In genomic region chr9:36191696-36192095, GRCh38 we compare ENCODE assay signal across 8 cellular contexts. TPM values are rescaled to one million over a fixed set of nuclear protein-coding genes. Genes with fewer than 3 reads are reported as not detected.
A peak's percentile ranks its signal among the peaks of the same experiment; 100 is the strongest.
DNase-seq lines count a peak whose midpoint lies in the region; ATAC-seq and TF ChIP-seq lines count a peak whose summit lies in the region.

No MANE protein-coding gene starts in this region.

- TF ChIP-seq RAD21 in neural cell (conservative IDR thresholded peaks at IDR 0.05): no peak

- H4K20me1 ChIP-seq in neural cell (ENCODE audit: insufficient read depth): no peaks in the 10 kb centered on the region

- H3K27me3 ChIP-seq in CD4-positive, alpha-beta T cell (ENCODE audit: control insufficient read depth, insufficient read depth, low read length): no peaks in the 10 kb centered on the region
- H3K27me3 ChIP-seq in dorsolateral prefrontal cortex (no peaks in the 10 kb centered on the region), neural cell (ENCODE audit: insufficient read depth, low read depth, low read length) (no peaks in the 10 kb centered on the region)

- no peaks in the 10 kb centered on the region for H3F3A ChIP-seq in neural cell (ENCODE audit: insufficient read depth, low read length, poor library complexity, severe bottlenecking)

- H3K4me3 ChIP-seq in dorsolateral prefrontal cortex: peak overlapping the region; percentile 68 to 100 (median 93)
- peak overlapping the region; percentile 80 for H3K4me3 ChIP-seq in neural cell (ENCODE audit: low read length)

- H3K36me3 ChIP-seq in neural cell (ENCODE audit: insufficient read depth, low read length): no peaks in the 10 kb centered on the region

- H3K9me2 ChIP-seq in neural cell (ENCODE audit: insufficient read depth, low read length): no peaks in the 10 kb centered on the region

- H2AFZ ChIP-seq in neural cell (ENCODE audit: low read depth, low read length): no peak overlapping the region

- TF ChIP-seq EP300 in neural cell (conservative IDR thresholded peaks at IDR 0.05; ENCODE audit: poor library complexity, severe bottlenecking): no peak

- peaks cover 26% of the 10 kb centered on the region for H3K36me3 Mint-ChIP-seq in CD4-positive, alpha-beta T cell (ENCODE audit: low read depth)

- intact Hi-C loops in CD4-positive, alpha-beta T cell (cut with DNase I, micrococcal nuclease): loop anchor here (2.0 to 5.0 kb wide), 5 partner anchors 66 to 381 kb away; partner anchors contain the start of genes GNE (in 2 of the 2), MELK (in 1 of the 2) and RNF38 (in 1 of the 2)
- intact Hi-C loops in dorsolateral prefrontal cortex (cut with DNase I): loop anchor here (2.0 to 10.0 kb wide), 3 partner anchors 67 to 157 kb away; partner anchors contain the start of genes GNE (in 1 of the 2) and RECK (in 1 of the 2)

- ATAC-seq in CD4-positive, alpha-beta T cell (ENCODE audit: poor library complexity): no peak
- ATAC-seq in GM19324 (IDR thresholded peaks at IDR 0.05; ENCODE audit: low FRiP score, unreplicated experiment) (no peak), HG03095 (IDR thresholded peaks at IDR 0.05; ENCODE audit: unreplicated experiment) (no peak)

- peak overlapping the region; percentile 93 for H3K4me3 Mint-ChIP-seq in CD4-positive, alpha-beta T cell

- peak overlapping the region; percentile 79 for H3K9ac ChIP-seq in neural cell (ENCODE audit: low read length)

- H3K4me1 Mint-ChIP-seq in CD4-positive, alpha-beta T cell (ENCODE audit: low read depth): peaks cover 48% of the 10 kb centered on the region

- no peaks in the 10 kb centered on the region for H3K27me3 Mint-ChIP-seq in CD4-positive, alpha-beta T cell

- no peak overlapping the region for H3K27ac ChIP-seq in CD4-positive, alpha-beta T cell (ENCODE audit: low read depth, low read length)
- H3K27ac ChIP-seq in dorsolateral prefrontal cortex: peak overlapping the region in 25 of 59 donors; percentile 1 to 98 (median 93)
- peak overlapping the region; percentile 82 for H3K27ac ChIP-seq in neural cell (ENCODE audit: low read length)

- peaks cover 38% of the 10 kb centered on the region for H3K79me2 ChIP-seq in neural cell (replicated peaks; ENCODE audit: insufficient read depth, low read length)

- H3K9me3 Mint-ChIP-seq in CD4-positive, alpha-beta T cell: no peaks in the 10 kb centered on the region

- DNase-seq in CD4-positive, alpha-beta T cell: no peak
- peak; percentile 18 for DNase-seq in NAMALWA (ENCODE audit: low spot score)
- no peak for DNase-seq in dorsolateral prefrontal cortex
- no peak for DNase-seq in COR-L47 (lab: John Stamatoyannopoulos, UW)
- DNase-seq in SHP77 treated with DMSO at 0.1 percent for 48 hours (lab: John Stamatoyannopoulos, UW): no peak

- no peaks in the 10 kb centered on the region for H3K9me3 ChIP-seq in CD4-positive, alpha-beta T cell (ENCODE audit: control insufficient read depth, low read length)
- no peaks in the 10 kb centered on the region for H3K9me3 ChIP-seq in neural cell (ENCODE audit: low read length)

- peak overlapping the region; percentile 96 for H3K4me2 ChIP-seq in neural cell (ENCODE audit: low read length)

- POLR2A ChIA-PET in CD4-positive, alpha-beta T cell (lab: Charles Lee): interaction anchor here (1.3 to 3.0 kb wide), 5 partner anchors 8 to 66 kb away, joined by 3 to 17 read pairs (median 16); partner anchors contain the start of gene GNE

- peak overlapping the region; percentile 81 for H3K27ac Mint-ChIP-seq in CD4-positive, alpha-beta T cell

- TF ChIP-seq CTCF in CD4-positive, alpha-beta T cell (IDR thresholded peaks at IDR 0.05): no peak
- TF ChIP-seq CTCF in dorsolateral prefrontal cortex (IDR thresholded peaks at IDR 0.05 in 54 of 56, conservative IDR thresholded peaks at IDR 0.05 in 2 of 56; ENCODE audit: low read depth in 1 of 56, partially characterized antibody in 56 of 56): no peak
- no peak for TF ChIP-seq CTCF in neural cell (IDR thresholded peaks at IDR 0.05; ENCODE audit: poor library complexity, severe bottlenecking)

- CTCF ChIA-PET in CD4-positive, alpha-beta T cell (lab: Charles Lee): interaction anchor here (1.0 to 3.4 kb wide), 4 partner anchors 11 to 137 kb away, joined by 3 to 20 read pairs (median 8); no protein-coding TSS in a partner anchor

TF ChIP-seq in neural cell, 6 proteins besides CTCF, POLR2A, EP300 and RAD21:
- no peak for TF ChIP-seq MXI1 (conservative IDR thresholded peaks at IDR 0.05; ENCODE audit: poor library complexity, severe bottlenecking)
- TF ChIP-seq TAF1 (IDR thresholded peaks at IDR 0.05; ENCODE audit: low read depth): no peak
- TF ChIP-seq, protein P1, sequence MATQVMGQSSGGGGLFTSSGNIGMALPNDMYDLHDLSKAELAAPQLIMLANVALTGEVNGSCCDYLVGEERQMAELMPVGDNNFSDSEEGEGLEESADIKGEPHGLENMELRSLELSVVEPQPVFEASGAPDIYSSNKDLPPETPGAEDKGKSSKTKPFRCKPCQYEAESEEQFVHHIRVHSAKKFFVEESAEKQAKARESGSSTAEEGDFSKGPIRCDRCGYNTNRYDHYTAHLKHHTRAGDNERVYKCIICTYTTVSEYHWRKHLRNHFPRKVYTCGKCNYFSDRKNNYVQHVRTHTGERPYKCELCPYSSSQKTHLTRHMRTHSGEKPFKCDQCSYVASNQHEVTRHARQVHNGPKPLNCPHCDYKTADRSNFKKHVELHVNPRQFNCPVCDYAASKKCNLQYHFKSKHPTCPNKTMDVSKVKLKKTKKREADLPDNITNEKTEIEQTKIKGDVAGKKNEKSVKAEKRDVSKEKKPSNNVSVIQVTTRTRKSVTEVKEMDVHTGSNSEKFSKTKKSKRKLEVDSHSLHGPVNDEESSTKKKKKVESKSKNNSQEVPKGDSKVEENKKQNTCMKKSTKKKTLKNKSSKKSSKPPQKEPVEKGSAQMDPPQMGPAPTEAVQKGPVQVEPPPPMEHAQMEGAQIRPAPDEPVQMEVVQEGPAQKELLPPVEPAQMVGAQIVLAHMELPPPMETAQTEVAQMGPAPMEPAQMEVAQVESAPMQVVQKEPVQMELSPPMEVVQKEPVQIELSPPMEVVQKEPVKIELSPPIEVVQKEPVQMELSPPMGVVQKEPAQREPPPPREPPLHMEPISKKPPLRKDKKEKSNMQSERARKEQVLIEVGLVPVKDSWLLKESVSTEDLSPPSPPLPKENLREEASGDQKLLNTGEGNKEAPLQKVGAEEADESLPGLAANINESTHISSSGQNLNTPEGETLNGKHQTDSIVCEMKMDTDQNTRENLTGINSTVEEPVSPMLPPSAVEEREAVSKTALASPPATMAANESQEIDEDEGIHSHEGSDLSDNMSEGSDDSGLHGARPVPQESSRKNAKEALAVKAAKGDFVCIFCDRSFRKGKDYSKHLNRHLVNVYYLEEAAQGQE (IDR thresholded peaks at IDR 0.05; ENCODE audit: borderline replicate concordance): no peak
- no peak for TF ChIP-seq SMC3 (conservative IDR thresholded peaks at IDR 0.05; ENCODE audit: poor library complexity)
- no peak for TF ChIP-seq POLR2AphosphoS5 (IDR thresholded peaks at IDR 0.05)
- no peak for TF ChIP-seq EZH2 (IDR thresholded peaks at IDR 0.05; ENCODE audit: borderline replicate concordance, insufficient read depth, low read length, poor library complexity, severe bottlenecking)

RNA-seq across cellular contexts. Expression of gene CLTA, which starts 1.0 kb away (rescaled TPM):
- total RNA-seq in CD4-positive, alpha-beta T cell: 10 to 100 TPM; 32.0 to 32.8 TPM
- 100 to 1,000 TPM in 119 of 120 experiments, 10 to 100 TPM in 1; 76.4 to 215 (median 173) TPM for total RNA-seq in dorsolateral prefrontal cortex
- 420 and 461 TPM in 2 replicates for polyA plus RNA-seq in neural cell
- 143 and 157 TPM in 2 replicates for polyA minus RNA-seq in neural cell

RNA-seq across cellular contexts. Expression of gene CCIN, which starts 22.5 kb away (rescaled TPM):
- total RNA-seq in CD4-positive, alpha-beta T cell: under 1 TPM; 0.22 to 0.36 TPM
- 1 to 10 TPM in 12 of 120 experiments, under 1 TPM in 83, not detected in 25; 0.19 to 3.6 (median 0.52) TPM for total RNA-seq in dorsolateral prefrontal cortex
- polyA plus RNA-seq in neural cell: not detected in 2 replicates
- polyA minus RNA-seq in neural cell: not detected in 2 replicates

RNA-seq across cellular contexts. Expression of gene GLIPR2, which starts 55.2 kb away (rescaled TPM):
- 10 to 100 TPM; 13.6 to 13.7 TPM for total RNA-seq in CD4-positive, alpha-beta T cell
- 10 to 100 TPM in 75 of 120 experiments, 1 to 10 TPM in 45; 4.1 to 41.0 (median 11.6) TPM for total RNA-seq in dorsolateral prefrontal cortex
- 8.0 and 16.1 TPM in 2 replicates for polyA plus RNA-seq in neural cell
- polyA minus RNA-seq in neural cell: 4.6 and 5.6 TPM in 2 replicates
